In genomic region chr12:1584326-1584725, GRCh38 we compare ENCODE assay signal across 20 cellular contexts. TPM values are rescaled to one million over a fixed set of nuclear protein-coding genes. Genes with fewer than 3 reads are reported as not detected.
"Had no signal": no experiment of that assay in that cellular context is flagged by ENCODE, and none has a peak within 500 bp of the region (broad histone marks: within the 10 kb centered on the region; RNA-seq: fewer than 3 reads in every experiment).

No MANE protein-coding gene starts in this region.

- H3K27ac ChIP-seq: foreskin keratinocyte, heart right ventricle, right atrium auricular region, sigmoid colon, skin epidermis, testis, tibial nerve had no signal

- H3K9me3 ChIP-seq: heart right ventricle, right atrium auricular region, sigmoid colon, testis, tibial nerve had no signal

- H3K27me3 ChIP-seq: foreskin keratinocyte, heart right ventricle, right atrium auricular region, sigmoid colon, testis, tibial nerve had no signal

- ATAC-seq: stimulated activated naive CD8-positive, alpha-beta T cell treated with anti-CD3 and anti-CD28 coated beads, Interleukin-15, amount 100 ng/mL, for 72 hours had no signal

- DNase-seq: erythroblast; foreskin keratinocyte; heart right ventricle; hypothalamus; kidney glomerular epithelial cell; mesendoderm; naive B cell; posterior cingulate gyrus; sigmoid colon; stimulated activated CD4-positive, alpha-beta T cell treated with anti-CD3 and anti-CD28 coated beads, Interleukin-2, amount 100 ng/mL, for 24 hours; stimulated activated CD4-positive, alpha-beta T cell treated with anti-CD3 and anti-CD28 coated beads, Interleukin-4, amount 100 ng/mL, for 4 hours; stimulated activated naive B cell treated with anti-CD40 and anti-IgM and Interleukin-4, amounts not matched to agents 10 μg/mL and 1 μg/mL and 100 μg/mL, for 72 hours; stimulated activated naive CD8-positive, alpha-beta T cell treated with anti-CD3 and anti-CD28 coated beads, Interleukin-15, amount 100 ng/mL, for 72 hours; testis had no signal

- H3K4me3 ChIP-seq: heart right ventricle, right atrium auricular region, skin epidermis, testis, tibial nerve had no signal

- H3K27ac Mint-ChIP-seq: naive B cell; stimulated activated naive B cell treated with anti-CD40 and anti-IgM and Interleukin-4, amounts not matched to agents 10 μg/mL and 1 μg/mL and 100 μg/mL, for 72 hours; stimulated activated naive CD8-positive, alpha-beta T cell treated with anti-CD3 and anti-CD28 coated beads, Interleukin-15, amount 100 ng/mL, for 72 hours had no signal

- H3K36me3 Mint-ChIP-seq: naive B cell had no signal

- H3K27me3 Mint-ChIP-seq: naive B cell; stimulated activated naive B cell treated with anti-CD40 and anti-IgM and Interleukin-4, amounts not matched to agents 10 μg/mL and 1 μg/mL and 100 μg/mL, for 72 hours; stimulated activated naive CD8-positive, alpha-beta T cell treated with anti-CD3 and anti-CD28 coated beads, Interleukin-15, amount 100 ng/mL, for 72 hours had no signal

- H3K36me3 ChIP-seq: right atrium auricular region, sigmoid colon had no signal

- H3K9me3 Mint-ChIP-seq: naive B cell; nephron; stimulated activated naive B cell treated with anti-CD40 and anti-IgM and Interleukin-4, amounts not matched to agents 10 μg/mL and 1 μg/mL and 100 μg/mL, for 72 hours; stimulated activated naive CD8-positive, alpha-beta T cell treated with anti-CD3 and anti-CD28 coated beads, Interleukin-15, amount 100 ng/mL, for 72 hours had no signal

RNA-seq across cellular contexts. Expression of gene WNT5B, which starts 44.7 kb away (rescaled TPM):
- total RNA-seq: endothelial cell of umbilical vein, pulmonary artery endothelial cell had no signal
- polyA plus RNA-seq: endothelial cell of umbilical vein had no signal
